ENCODE assay signal across 8 cellular contexts in genomic region chr16:81632392-81633146, GRCh38.
DNase-seq lines count a peak whose midpoint lies in the region; ATAC-seq, FAIRE-seq and TF ChIP-seq lines count a peak whose summit lies in the region.

No MANE protein-coding gene starts in this region.

- H3K4me1 Mint-ChIP-seq in CD14-positive monocyte: peaks cover 72% of the 10 kb centered on the region
- peaks cover 35% of the 10 kb centered on the region for H3K4me1 Mint-ChIP-seq in activated T-helper 17 cell treated with anti-CD3 and anti-CD28 coated beads, Interleukin-2, amount 50 U/mL, for 72 hours

- DNase-seq in CD14-positive monocyte (ENCODE audit: low spot score) (peak; percentile 96), RKO (ENCODE audit: low spot score) (peak; percentile 59), kidney (peak; percentile 61), dedifferentiated amniotic fluid mesenchymal stem cell (ENCODE audit: extremely low spot score) (no peak), NK-92 (lab: John Stamatoyannopoulos, UW; ENCODE audit: unreplicated experiment) (no peak)
- peak; percentile 51 to 68 for DNase-seq in stimulated activated CD8-positive, alpha-beta memory T cell treated with anti-CD3 and anti-CD28 coated beads, Interleukin-2, amount 100 ng/mL, for 48 hours (ENCODE audit: low read depth in 2 of 2)

- no peak for FAIRE-seq in kidney (lab: Jason Lieb, UNC)

- H3K9me3 Mint-ChIP-seq in CD14-positive monocyte: peaks cover 0 to 2% (median 0%) of the 10 kb centered on the region in 7 donors
- H3K9me3 Mint-ChIP-seq in activated T-helper 17 cell treated with anti-CD3 and anti-CD28 coated beads, Interleukin-2, amount 50 U/mL, for 72 hours: no peaks in the 10 kb centered on the region

- peak; percentile 89 for ATAC-seq in activated T-helper 17 cell treated with anti-CD3 and anti-CD28 coated beads, Interleukin-2, amount 50 U/mL, for 72 hours (replicated peaks)
- no peak for ATAC-seq in HG03175 (IDR thresholded peaks at IDR 0.05; ENCODE audit: unreplicated experiment)

- intact Hi-C loops in CD14-positive monocyte (cut with micrococcal nuclease) (loop anchor here in 1 of 2 donors (5.0 to 10.0 kb wide), 2 partner anchors 158 to 200 kb away; no protein-coding TSS in a partner anchor), kidney (cut with DNase I) (no loop called here)

- H3K27me3 Mint-ChIP-seq in CD14-positive monocyte (ENCODE audit: low read depth in 3 of 3): peaks cover 0 to 5% (median 3%) of the 10 kb centered on the region in 3 donors
- H3K27me3 Mint-ChIP-seq in activated T-helper 17 cell treated with anti-CD3 and anti-CD28 coated beads, Interleukin-2, amount 50 U/mL, for 72 hours: no peaks in the 10 kb centered on the region

- no peaks in the 10 kb centered on the region for H3K36me3 ChIP-seq in kidney (ENCODE audit: control insufficient read depth in 1 of 2, insufficient read depth in 2 of 2, low read length in 2 of 2)

- peaks cover 16 to 24% of the 10 kb centered on the region in 2 donors for H3K4me1 ChIP-seq in kidney (ENCODE audit: control insufficient read depth in 1 of 2, insufficient read depth in 1 of 2, low read depth in 1 of 2, low read length in 2 of 2)

- peak overlapping the region; percentile 22 to 37 for H3K4me3 Mint-ChIP-seq in CD14-positive monocyte
- peak overlapping the region; percentile 87 for H3K4me3 Mint-ChIP-seq in activated T-helper 17 cell treated with anti-CD3 and anti-CD28 coated beads, Interleukin-2, amount 50 U/mL, for 72 hours

- TF ChIP-seq CTCF in CD14-positive monocyte (IDR thresholded peaks at IDR 0.05): no peak
- TF ChIP-seq CTCF in kidney (IDR thresholded peaks at IDR 0.05; ENCODE audit: borderline replicate concordance, extremely low read depth, insufficient read depth): no peak

- no peak overlapping the region for H3K4me3 ChIP-seq in kidney (ENCODE audit: low read length in 2 of 2)

- H3K27ac Mint-ChIP-seq in CD14-positive monocyte: peak overlapping the region in 6 of 7 donors; percentile 88 to 96 (median 94)
- peak overlapping the region; percentile 98 for H3K27ac Mint-ChIP-seq in activated T-helper 17 cell treated with anti-CD3 and anti-CD28 coated beads, Interleukin-2, amount 50 U/mL, for 72 hours

- H3K9ac ChIP-seq in kidney (ENCODE audit: low read length in 2 of 2): no peak overlapping the region

- peaks cover 55 to 63% of the 10 kb centered on the region in 2 donors for H3K36me3 Mint-ChIP-seq in CD14-positive monocyte
- H3K36me3 Mint-ChIP-seq in activated T-helper 17 cell treated with anti-CD3 and anti-CD28 coated beads, Interleukin-2, amount 50 U/mL, for 72 hours (ENCODE audit: low read depth): peaks cover 7% of the 10 kb centered on the region

- no peaks in the 10 kb centered on the region for H3K9me3 ChIP-seq in kidney (ENCODE audit: control insufficient read depth in 1 of 2, low read length in 2 of 2)

- H3K27ac ChIP-seq in kidney (ENCODE audit: low read depth in 2 of 2, low read length in 2 of 2): no peak overlapping the region

Comparison
In these comparisons a context has a peak if more than half of its experiments do, and no peak if none do; other contexts are left out.
1. DNase-seq: peak in CD14-positive monocyte (single experiment), RKO (single experiment), kidney (single experiment) and stimulated activated CD8-positive, alpha-beta memory T cell treated with anti-CD3 and anti-CD28 coated beads, Interleukin-2, amount 100 ng/mL, for 48 hours (2 of 2); none in dedifferentiated amniotic fluid mesenchymal stem cell (single experiment) and NK-92 (single experiment).